Comparison of ENCODE assay signal across 19 cellular contexts in genomic region chr3:81048058-81048665, GRCh38.
DNase-seq lines count a peak whose midpoint lies in the region; ATAC-seq, FAIRE-seq and TF ChIP-seq lines count a peak whose summit lies in the region.
"Had no signal": no experiment of that assay in that cellular context is flagged by ENCODE, and none has a peak within 500 bp of the region (broad histone marks: within the 10 kb centered on the region; RNA-seq: fewer than 3 reads in every experiment).

No MANE protein-coding gene starts in this region.

- TF ChIP-seq CTCF in prostate gland (IDR thresholded peaks at IDR 0.05) = no peak

- H3K36me3 ChIP-seq in prostate gland = no peaks in the 10 kb centered on the region
- H3K36me3 ChIP-seq: BLaER1 had no signal

- no peaks in the 10 kb centered on the region for H3K27me3 ChIP-seq in prostate gland (replicated peaks; ENCODE audit: insufficient read depth)
- H3K27me3 ChIP-seq: BLaER1 had no signal

- no peaks in the 10 kb centered on the region for H3K4me1 ChIP-seq in prostate gland (replicated peaks)

- no peaks in the 10 kb centered on the region for H3K9me3 ChIP-seq in prostate gland
- H3K9me3 ChIP-seq: BLaER1 had no signal

- peak; percentile 21 for FAIRE-seq in frontal cortex (lab: Jason Lieb, UNC)
- FAIRE-seq: A204.1, GM12878, GM19239, H1, HTR-8/SVneo had no signal

- no peak for TF ChIP-seq POLR2A in prostate gland (IDR thresholded peaks at IDR 0.05)

- intact Hi-C loops in sciatic nerve (cut with DNase I) (no loop called here), prostate gland (cut with DNase I) (no loop called here)

- peak; percentile 54 for DNase-seq in NCI-H226
- no peak for DNase-seq in frontal cortex (ENCODE audit: low spot score in 2 of 2)
- no peak for DNase-seq in sciatic nerve (ENCODE audit: low spot score)
- DNase-seq in prostate gland (ENCODE audit: low spot score) = no peak
- DNase-seq in G401 (ENCODE audit: low spot score) = no peak
- no peak for DNase-seq in NCI-H2196 (lab: John Stamatoyannopoulos, UW; ENCODE audit: unreplicated experiment)
- DNase-seq: AML-193; Calu3; CD4-positive, alpha-beta memory T cell; DMS79 treated with DMSO at 0.1 percent for 48 hours; H9; IMR-90 had no signal

- ATAC-seq in SK-N-SH treated with all-trans-retinoic acid at 6 μM for 48 hours (no peak), sciatic nerve (no peak)
- ATAC-seq: GM12878 had no signal

- in situ Hi-C loops in G401 (cut with HindIII; ENCODE audit: low sequenced_read_pairs) = no loop called here

- no peak overlapping the region for H3K27ac ChIP-seq in prostate gland
- H3K27ac ChIP-seq: BLaER1 had no signal

- WGBS in prostate gland = 51% methylated on average over 3 of the region's 3 CpGs

- H3K4me3 ChIP-seq in prostate gland = no peak overlapping the region
- H3K4me3 ChIP-seq: BLaER1, GM12878 had no signal

TF ChIP-seq in SK-N-SH treated with all-trans-retinoic acid at 6 μM for 48 hours, 23 proteins besides CTCF, POLR2A, EP300 and RAD21:
- TF ChIP-seq ZFP3 (CRISPR knock-in tag; IDR thresholded peaks at IDR 0.05) (peak; percentile 95), ARNTL (CRISPR knock-in tag; IDR thresholded peaks at IDR 0.05; ENCODE audit: borderline replicate concordance, low read depth) (no peak), OSR1 (CRISPR knock-in tag; IDR thresholded peaks at IDR 0.05) (no peak)
